ENCODE assay signal across 8 cellular contexts in the genomic region with DNA sequence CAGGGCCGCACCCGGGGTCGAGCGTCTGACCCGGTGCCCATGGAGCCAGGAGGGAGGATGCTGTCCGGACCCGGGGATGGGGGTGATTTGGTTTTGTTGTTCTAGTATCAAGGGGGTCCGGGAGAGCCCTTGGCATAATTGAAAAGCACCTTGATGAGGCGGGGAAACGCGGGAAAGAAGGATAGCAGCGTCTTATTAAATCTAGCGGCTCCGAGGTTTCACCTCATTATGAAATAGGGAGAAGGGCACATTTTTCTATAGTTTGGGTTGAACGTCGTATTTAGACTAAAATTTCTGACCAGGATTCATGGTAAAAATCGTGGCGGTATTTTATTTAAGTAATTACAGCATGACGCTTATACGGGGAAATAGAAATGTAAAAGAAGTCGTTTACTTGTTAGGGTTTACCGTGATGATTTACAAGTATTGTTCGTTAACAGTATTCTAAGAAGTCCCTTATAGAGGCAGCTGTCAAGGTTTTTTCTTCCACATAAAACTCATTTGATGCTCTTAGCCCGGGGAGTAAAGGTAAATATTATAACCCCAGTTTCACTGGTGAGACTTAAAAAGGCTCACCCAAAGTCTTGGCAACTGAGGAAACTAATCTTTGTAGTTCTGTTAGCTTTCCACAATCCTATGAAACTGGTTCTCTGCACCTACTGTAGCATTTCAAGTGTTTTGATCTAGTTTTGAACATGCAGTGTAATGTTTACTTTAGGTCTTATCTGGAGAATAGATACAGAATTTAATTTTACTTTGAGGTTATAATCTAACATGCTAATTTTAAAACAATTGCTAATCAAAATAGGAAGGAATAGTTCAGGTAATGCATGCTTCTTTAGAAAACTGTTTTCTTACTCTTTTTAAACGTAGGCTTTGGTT. TPM values are rescaled to one million over a fixed set of nuclear protein-coding genes. Genes with fewer than 3 reads are reported as not detected.
DNase-seq lines count a peak whose midpoint lies in the region; ATAC-seq and TF ChIP-seq lines count a peak whose summit lies in the region.

No MANE protein-coding gene starts in this region.

- H3K27me3 ChIP-seq in HUES48 (ENCODE audit: control insufficient read depth, insufficient read depth, low read length) (no peaks in the 10 kb centered on the region), lower lobe of right lung (ENCODE audit: low read depth) (no peaks in the 10 kb centered on the region)

- H3K36me3 ChIP-seq in HUES48 (ENCODE audit: control insufficient read depth, insufficient read depth, low read length) (no peaks in the 10 kb centered on the region; the same call in 1 of the 2 replicates), lower lobe of right lung (no peaks in the 10 kb centered on the region), urinary bladder (ENCODE audit: insufficient read depth) (no peaks in the 10 kb centered on the region)

- in situ Hi-C loops in astrocyte of the cerebellum (cut with HindIII; ENCODE audit: low sequenced_read_pairs), result no loop called here

- H3K9ac ChIP-seq in HUES48 (ENCODE audit: low read depth, low read length), result peak overlapping the region; percentile 100

- TF ChIP-seq CTCF in AG10803 (conservative IDR thresholded peaks at IDR 0.05; ENCODE audit: low read length), result no peak
- TF ChIP-seq CTCF in astrocyte of the cerebellum (IDR thresholded peaks at IDR 0.05; ENCODE audit: low read depth, low read length, missing control alignments), result no peak
- TF ChIP-seq CTCF in lower lobe of right lung (IDR thresholded peaks at IDR 0.05), result no peak

- DNase-seq in AG10803 (ENCODE audit: low read depth) (no peak), astrocyte of the cerebellum (ENCODE audit: low read depth) (no peak), lower lobe of right lung (no peak)
- DNase-seq in stimulated activated CD4-positive, alpha-beta T cell treated with anti-CD3 and anti-CD28 coated beads, Interleukin-4, amount 100 ng/mL, for 1 hour, result no peak

- WGBS in urinary bladder, result under 1% methylated on average over 25 of the region's 25 CpGs

- H3K27ac ChIP-seq in HUES48 (ENCODE audit: low read depth, low read length) (peak overlapping the region; percentile 100), lower lobe of right lung (peak overlapping the region; percentile 98), urinary bladder (ENCODE audit: low read depth) (peak overlapping the region; percentile 97)

- H3K4me1 ChIP-seq in HUES48 (ENCODE audit: control insufficient read depth, insufficient read depth, low read length) (peaks cover 17% of the 10 kb centered on the region), lower lobe of right lung (peaks cover 39% of the 10 kb centered on the region), urinary bladder (ENCODE audit: insufficient read depth) (peaks cover 2% of the 10 kb centered on the region)

- H3K9me3 ChIP-seq in HUES48 (ENCODE audit: control insufficient read depth, insufficient read depth, low read length) (no peaks in the 10 kb centered on the region), lower lobe of right lung (no peaks in the 10 kb centered on the region)

- ATAC-seq in lower lobe of right lung (peak in 1 of 2 donors; percentile 26), HG03439 (IDR thresholded peaks at IDR 0.05; ENCODE audit: unreplicated experiment) (no peak), GM19455 (IDR thresholded peaks at IDR 0.05; ENCODE audit: unreplicated experiment) (no peak)

- intact Hi-C loops in lower lobe of right lung (cut with DNase I), result no loop called here

- H3K4me3 ChIP-seq in AG10803 (ENCODE audit: low read length) (peak overlapping the region; percentile 89), HUES48 (ENCODE audit: low read depth, low read length) (peak overlapping the region; percentile 96), astrocyte of the cerebellum (ENCODE audit: low read depth, low read length) (peak overlapping the region; percentile 97), lower lobe of right lung (peak overlapping the region; percentile 98), urinary bladder (ENCODE audit: low read depth, low read length) (peak overlapping the region; percentile 96)

RNA-seq across cellular contexts. Expression of a gene that starts 0.8 kb away (rescaled TPM):
- total RNA-seq in lower lobe of right lung (106 TPM), urinary bladder (129 TPM)
- 69.7 TPM for polyA plus RNA-seq in urinary bladder

RNA-seq across cellular contexts. Expression of a gene that starts 12.5 kb away (rescaled TPM):
- total RNA-seq in lower lobe of right lung (49.5 TPM), urinary bladder (37.6 TPM)
- polyA plus RNA-seq in urinary bladder, result 34.0 TPM

RNA-seq across cellular contexts. Expression of a gene that starts 47.2 kb away (rescaled TPM):
- total RNA-seq in lower lobe of right lung, result not detected
- total RNA-seq in urinary bladder, result not detected
- polyA plus RNA-seq in urinary bladder, result not detected
